Comparison of ENCODE assay signal across 18 cellular contexts in genomic region chr11:116742104-116742503, GRCh38. TPM values are rescaled to one million over a fixed set of nuclear protein-coding genes. Genes with fewer than 3 reads are reported as not detected.
DNase-seq lines count a peak whose midpoint lies in the region; ATAC-seq and TF ChIP-seq lines count a peak whose summit lies in the region.
"Had no signal": no experiment of that assay in that cellular context is flagged by ENCODE, and none has a peak within 500 bp of the region (broad histone marks: within the 10 kb centered on the region; RNA-seq: fewer than 3 reads in every experiment).

No MANE protein-coding gene starts in this region.

- H3K9me3 Mint-ChIP-seq in progenitor cell of endocrine pancreas (ENCODE audit: low read depth) = no peaks in the 10 kb centered on the region

- no peak for DNase-seq in activated CD4-positive, CD25-positive, alpha-beta regulatory T cell (lab: John Stamatoyannopoulos, UW)
- DNase-seq in adipocyte (ENCODE audit: low read depth) (peak; percentile 15), fibroblast of the aortic adventitia (ENCODE audit: low read depth) (peak; percentile 65), sciatic nerve (ENCODE audit: low spot score) (no peak), progenitor cell of endocrine pancreas (ENCODE audit: low spot score, unreplicated experiment) (no peak)
- DNase-seq: activated effector memory CD4-positive, alpha-beta T cell treated with Interleukin-2 at 50 U/mL for 16 hours; NCI-H1048; SHP77 treated with DMSO at 0.1 percent for 48 hours; sigmoid colon had no signal

- H3K36me3 Mint-ChIP-seq in progenitor cell of endocrine pancreas (ENCODE audit: insufficient read depth) = peaks cover 5% of the 10 kb centered on the region

- H3K36me3 ChIP-seq in adipocyte (ENCODE audit: control insufficient read depth, insufficient read depth, low read length, severe bottlenecking) = peaks cover 11% of the 10 kb centered on the region

- intact Hi-C loops in sciatic nerve (cut with DNase I) = no loop called here

- TF ChIP-seq CTCF in fibroblast of the aortic adventitia (IDR thresholded peaks at IDR 0.05; ENCODE audit: insufficient read depth, low read length) (no peak), progenitor cell of endocrine pancreas (IDR thresholded peaks at IDR 0.05; ENCODE audit: unreplicated experiment) (no peak)

- no peaks in the 10 kb centered on the region for H3K9me3 ChIP-seq in adipocyte (ENCODE audit: control insufficient read depth, low read length)
- H3K9me3 ChIP-seq: sigmoid colon, suprapubic skin had no signal

- H3K4me3 Mint-ChIP-seq in progenitor cell of endocrine pancreas (ENCODE audit: low read depth) = no peak overlapping the region
- H3K4me3 Mint-ChIP-seq: B cell had no signal

- H3K4me3 ChIP-seq in adipocyte (ENCODE audit: low read length) = no peak overlapping the region
- no peak overlapping the region for H3K4me3 ChIP-seq in fibroblast of the aortic adventitia (ENCODE audit: low read depth, low read length)
- H3K4me3 ChIP-seq: sigmoid colon, suprapubic skin had no signal

- H3K9ac ChIP-seq in adipocyte (ENCODE audit: low read length) = peak overlapping the region; percentile 44

- peaks cover 17% of the 10 kb centered on the region for H3K4me1 ChIP-seq in adipocyte (ENCODE audit: control insufficient read depth, insufficient read depth, low read length)
- H3K4me1 ChIP-seq: sigmoid colon, suprapubic skin had no signal

- H3K27ac Mint-ChIP-seq in progenitor cell of endocrine pancreas = no peak overlapping the region
- H3K27ac Mint-ChIP-seq: B cell had no signal

- H3K27me3 ChIP-seq in adipocyte (replicated peaks; ENCODE audit: control insufficient read depth, insufficient read depth, low read length) = no peaks in the 10 kb centered on the region
- H3K27me3 ChIP-seq: sigmoid colon, suprapubic skin had no signal

- H3K27me3 Mint-ChIP-seq in progenitor cell of endocrine pancreas = no peaks in the 10 kb centered on the region
- H3K27me3 Mint-ChIP-seq: B cell had no signal

- peak; percentile 80 to 90 for ATAC-seq in activated CD4-positive, CD25-positive, alpha-beta regulatory T cell treated with anti-CD3 and anti-CD28 coated beads, Interleukin-2, amount 50 U/mL, for 24 hours
- ATAC-seq in sciatic nerve (peak; percentile 23), HG02885 (IDR thresholded peaks at IDR 0.05; ENCODE audit: poor library complexity, unreplicated experiment) (no peak), GM18519 (IDR thresholded peaks at IDR 0.05; ENCODE audit: low FRiP score, unreplicated experiment) (no peak)

- H3K4me1 Mint-ChIP-seq in progenitor cell of endocrine pancreas (ENCODE audit: low read depth) = no peaks in the 10 kb centered on the region
- H3K4me1 Mint-ChIP-seq: B cell had no signal

RNA-seq across cellular contexts. Expression of gene BUD13, which starts 30.7 kb away (rescaled TPM):
- 14.6 and 21.8 TPM in 2 replicates for total RNA-seq in fibroblast of the aortic adventitia (ENCODE audit: low replicate concordance)
- total RNA-seq in sciatic nerve = 16.9 TPM
- total RNA-seq in progenitor cell of endocrine pancreas = 23.8 and 26.8 TPM in 2 replicates

RNA-seq across cellular contexts. Expression of gene ZPR1, which starts 45.7 kb away (rescaled TPM):
- total RNA-seq in fibroblast of the aortic adventitia (ENCODE audit: low replicate concordance) = 25.5 and 37.1 TPM in 2 replicates
- 26.7 TPM for total RNA-seq in sciatic nerve
- total RNA-seq in progenitor cell of endocrine pancreas = 48.6 TPM in 2 replicates

RNA-seq across cellular contexts. Expression of gene APOA5, which starts 49.6 kb away (rescaled TPM):
- total RNA-seq in fibroblast of the aortic adventitia (ENCODE audit: low replicate concordance) = not detected in 2 replicates
- not detected for total RNA-seq in sciatic nerve
- not detected in 2 replicates for total RNA-seq in progenitor cell of endocrine pancreas
- total RNA-seq: activated CD8-positive, alpha-beta memory T cell treated with anti-CD3 and anti-CD28 coated beads for 36 hours; B cell; HT-29; OCI-LY7; sigmoid colon; T-helper 1 cell treated with Interleukin-12 subunit alpha and Interleukin-12 subunit beta and Interleukin-4 antibody, amounts not matched to agents 30 ng/mL and 1 ng/mL, for 36 hours had no signal

Comparison
In these comparisons a context has a peak if more than half of its experiments do, and no peak if none do; other contexts are left out.
1. ATAC-seq: peak in activated CD4-positive, CD25-positive, alpha-beta regulatory T cell treated with anti-CD3 and anti-CD28 coated beads, Interleukin-2, amount 50 U/mL, for 24 hours (2 of 2) and sciatic nerve (single experiment); none in HG02885 (single experiment) and GM18519 (single experiment).
2. DNase-seq: peak in adipocyte (single experiment) and fibroblast of the aortic adventitia (single experiment); none in activated CD4-positive, CD25-positive, alpha-beta regulatory T cell (0 of 4), sciatic nerve (single experiment) and progenitor cell of endocrine pancreas (single experiment).